Comparison of ENCODE assay signal across 18 cellular contexts in genomic region chr3:33430061-33430460, GRCh38. TPM values are rescaled to one million over a fixed set of nuclear protein-coding genes. Genes with fewer than 3 reads are reported as not detected.
A peak's percentile ranks its signal among the peaks of the same experiment; 100 is the strongest.
DNase-seq lines count a peak whose midpoint lies in the region; ATAC-seq and TF ChIP-seq lines count a peak whose summit lies in the region.
"Had no signal": no experiment of that assay in that cellular context is flagged by ENCODE, and none has a peak within 500 bp of the region (broad histone marks: within the 10 kb centered on the region; RNA-seq: fewer than 3 reads in every experiment).

No MANE protein-coding gene starts in this region.

- no peaks in the 10 kb centered on the region for H3K9me3 Mint-ChIP-seq in MCF 10A (ENCODE audit: unreplicated experiment)
- H3K9me3 Mint-ChIP-seq in brain = no peaks in the 10 kb centered on the region
- H3K9me3 Mint-ChIP-seq: activated CD4-positive, alpha-beta T cell treated with anti-CD3 and anti-CD28 coated beads, Interleukin-2, amount 10 ng/mL, durations not matched to agents 24 days and 14 days had no signal

- H3K4me3 ChIP-seq in breast epithelium = no peak overlapping the region
- H3K4me3 ChIP-seq in subcutaneous abdominal adipose tissue (ENCODE audit: low read depth in 1 of 5, low read length in 5 of 5) = no peak overlapping the region
- H3K4me3 ChIP-seq: lung, skin epidermis had no signal

- H3K36me3 ChIP-seq in breast epithelium (no peaks in the 10 kb centered on the region), subcutaneous abdominal adipose tissue (ENCODE audit: control insufficient read depth in 5 of 5, insufficient read depth in 5 of 5, low read length in 5 of 5) (no peaks in the 10 kb centered on the region)

- POLR2A ChIA-PET in MCF 10A (lab: Yijun Ruan, JAX) = interaction anchor here (0.7 to 7.1 kb wide), 2 partner anchors 9 to 130 kb away, joined by 3 to 135 read pairs; partner anchors contain the start of gene UBP1

- BruUV-seq in MCF 10A (replicated peaks; lab: Mats Ljungman, UMichigan) = no TSS peak

- TF ChIP-seq POLR2A in breast epithelium (IDR thresholded peaks at IDR 0.05) = no peak

- H3K36me3 Mint-ChIP-seq in MCF 10A (ENCODE audit: insufficient read depth, unreplicated experiment) (peaks cover 7% of the 10 kb centered on the region), brain (peaks cover 16% of the 10 kb centered on the region)

- H3K27me3 ChIP-seq in breast epithelium = no peaks in the 10 kb centered on the region
- no peaks in the 10 kb centered on the region for H3K27me3 ChIP-seq in subcutaneous abdominal adipose tissue (ENCODE audit: control insufficient read depth in 5 of 5, insufficient read depth in 4 of 5, low read length in 5 of 5)

- no peak overlapping the region for H3K27ac ChIP-seq in breast epithelium
- H3K27ac ChIP-seq in subcutaneous abdominal adipose tissue (ENCODE audit: low read depth, low read length) = peak overlapping the region; percentile 52
- H3K27ac ChIP-seq: skin epidermis had no signal

- in situ Hi-C loops in ACHN (cut with HindIII; ENCODE audit: low pct_ligation_motif_present, low pct_unique_long_range_greater_than_20kb, low sequenced_read_pairs) = no loop called here

- H3K4me3 Mint-ChIP-seq in MCF 10A (ENCODE audit: unreplicated experiment) = no peak overlapping the region
- H3K4me3 Mint-ChIP-seq in brain = peak overlapping the region in 2 of 5 experiments; percentile 23 to 45
- H3K4me3 Mint-ChIP-seq: activated CD4-positive, alpha-beta T cell treated with anti-CD3 and anti-CD28 coated beads, Interleukin-2, amount 10 ng/mL, durations not matched to agents 24 days and 14 days had no signal

- no peak for DNase-seq in MCF 10A (ENCODE audit: unreplicated experiment)
- DNase-seq in breast epithelium (ENCODE audit: low spot score in 2 of 2) = no peak
- no peak for DNase-seq in T-helper 1 cell
- DNase-seq in sciatic nerve (ENCODE audit: low spot score) = no peak
- no peak for DNase-seq in ACHN
- DNase-seq: activated CD4-positive, alpha-beta T cell treated with anti-CD3 and anti-CD28 coated beads, Interleukin-2, amount 10 ng/mL, durations not matched to agents 24 days and 14 days; activated gamma-delta T cell treated with Interleukin-2 at 50 U/mL for 16 hours; effector memory CD4-positive, alpha-beta T cell; foreskin fibroblast; NCI-H2171; nucleus accumbens; T-helper 9 cell had no signal

- peak overlapping the region in 1 of 5 donors; percentile 24 for H3K9ac ChIP-seq in subcutaneous abdominal adipose tissue (ENCODE audit: low read length in 5 of 5)

- intact Hi-C loops in MCF 10A (cut with micrococcal nuclease) = loop anchor here (10.0 kb wide), 1 partner anchor 355 kb away; no protein-coding TSS in a partner anchor
- intact Hi-C loops in breast epithelium (cut with DNase I; ENCODE audit: low total_unique reads) = no loop called here
- intact Hi-C loops in sciatic nerve (cut with DNase I) = no loop called here

- H3K27me3 Mint-ChIP-seq in MCF 10A (ENCODE audit: insufficient read depth, unreplicated experiment) (no peaks in the 10 kb centered on the region), brain (no peaks in the 10 kb centered on the region)
- H3K27me3 Mint-ChIP-seq: activated CD4-positive, alpha-beta T cell treated with anti-CD3 and anti-CD28 coated beads, Interleukin-2, amount 10 ng/mL, durations not matched to agents 24 days and 14 days had no signal

- H3K9me3 ChIP-seq in breast epithelium (no peaks in the 10 kb centered on the region), subcutaneous abdominal adipose tissue (ENCODE audit: control insufficient read depth in 5 of 5, low read length in 5 of 5) (no peaks in the 10 kb centered on the region)

- TF ChIP-seq CTCF in MCF 10A (IDR thresholded peaks at IDR 0.05; ENCODE audit: unreplicated experiment) (no peak), breast epithelium (IDR thresholded peaks at IDR 0.05) (no peak), brain (conservative IDR thresholded peaks at IDR 0.05) (no peak)

- H3K4me1 Mint-ChIP-seq in MCF 10A (ENCODE audit: insufficient read depth, unreplicated experiment) (peaks cover 48% of the 10 kb centered on the region), brain (peaks cover 79% of the 10 kb centered on the region)

- H3K4me1 ChIP-seq in breast epithelium (no peaks in the 10 kb centered on the region), subcutaneous abdominal adipose tissue (ENCODE audit: control insufficient read depth in 5 of 5, insufficient read depth in 5 of 5, low read length in 5 of 5) (peaks cover 0 to 39% (median 22%) of the 10 kb centered on the region in 5 donors)

- ATAC-seq in HG02798 (IDR thresholded peaks at IDR 0.05; ENCODE audit: poor library complexity, unreplicated experiment) = peak; percentile 36
- no peak for ATAC-seq in sciatic nerve
- ATAC-seq: Right ventricle myocardium inferior had no signal

- H3K27ac Mint-ChIP-seq in MCF 10A (ENCODE audit: low read depth, unreplicated experiment) (peak overlapping the region; percentile 55), brain (peak overlapping the region in 3 of 5 experiments; percentile 12 to 32 (median 24))
- H3K27ac Mint-ChIP-seq: activated CD4-positive, alpha-beta T cell treated with anti-CD3 and anti-CD28 coated beads, Interleukin-2, amount 10 ng/mL, durations not matched to agents 24 days and 14 days had no signal

- CTCF ChIA-PET in MCF 10A (lab: Yijun Ruan, JAX) = interaction anchor here (0.5 to 1.3 kb wide), 4 partner anchors 11 to 962 kb away, joined by 3 read pairs; no protein-coding TSS in a partner anchor

RNA-seq across cellular contexts. Expression of gene UBP1, which starts 10.1 kb away (rescaled TPM):
- total RNA-seq in MCF 10A (2022) = 55.6 and 72.6 TPM in 2 replicates
- total RNA-seq in breast epithelium = 10 to 100 TPM; 55.2 to 73.8 (median 69.5) TPM
- 23.7 TPM for polyA plus RNA-seq in brain (ENCODE audit: insufficient read depth, low read depth, low replicate concordance)
- 46.3 TPM for total RNA-seq in sciatic nerve
